In the genomic region with DNA sequence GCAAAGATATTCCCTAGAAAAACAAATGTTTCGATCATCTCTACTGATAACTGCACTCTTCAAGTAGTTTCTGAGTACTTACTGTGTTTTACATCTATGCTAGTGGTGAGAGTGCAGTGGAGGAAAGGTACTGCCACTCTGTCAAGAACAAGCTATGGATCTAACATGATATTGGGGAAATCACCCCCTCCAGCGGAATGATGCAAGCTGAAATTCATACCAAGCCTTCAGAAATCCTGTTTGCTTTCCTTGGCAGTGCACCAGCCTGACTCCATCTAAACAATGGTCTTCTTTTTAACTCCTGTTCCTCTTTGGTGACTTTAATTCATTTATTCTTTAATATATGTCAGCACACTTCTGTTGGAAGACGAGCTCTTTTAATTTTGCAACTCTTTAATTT, we compare ENCODE assay signal across 15 cellular contexts.
DNase-seq lines count a peak whose midpoint lies in the region; ATAC-seq, FAIRE-seq and TF ChIP-seq lines count a peak whose summit lies in the region.
"Had no signal": no experiment of that assay in that cellular context is flagged by ENCODE, and none has a peak within 500 bp of the region (broad histone marks: within the 10 kb centered on the region; RNA-seq: fewer than 3 reads in every experiment).

No MANE protein-coding gene starts in this region.

- H2AK5ac ChIP-seq in IMR-90 (ENCODE audit: low read depth, low read length) = no peak overlapping the region

- H3K9me3 ChIP-seq in A549 (no peaks in the 10 kb centered on the region), IMR-90 (ENCODE audit: control insufficient read depth, insufficient read depth, low read length) (no peaks in the 10 kb centered on the region)

- H3K56ac ChIP-seq in IMR-90 (ENCODE audit: extremely low read depth, insufficient read depth, low read length) = no peak overlapping the region

- H3K27me3 ChIP-seq in IMR-90 (ENCODE audit: control insufficient read depth, insufficient read depth, low read length) = no peaks in the 10 kb centered on the region

- intact Hi-C loops in IMR-90 (cut with micrococcal nuclease) = no loop called here
- intact Hi-C loops in head of caudate nucleus (cut with DNase I) = loop anchor here (10.0 kb wide), 2 partner anchors 83 to 233 kb away; no protein-coding TSS in a partner anchor
- intact Hi-C loops in activated CD8-positive, alpha-beta T cell treated with anti-CD3 and anti-CD28 coated beads for 36 hours (cut with micrococcal nuclease) = no loop called here

- TF ChIP-seq POLR2A in A549 (IDR thresholded peaks at IDR 0.05; ENCODE audit: low read length) (no peak), IMR-90 (IDR thresholded peaks at IDR 0.05; ENCODE audit: low read depth, low read length) (no peak)

- H3K79me1 ChIP-seq in IMR-90 (ENCODE audit: low read depth in 1 of 2, low read length in 2 of 2) = no peaks in the 10 kb centered on the region

- no peaks in the 10 kb centered on the region for H3K36me3 Mint-ChIP-seq in activated CD8-positive, alpha-beta T cell treated with anti-CD3 and anti-CD28 coated beads for 36 hours (ENCODE audit: low read depth)

- CTCF ChIA-PET in A549 (lab: Yijun Ruan, JAX) (no interaction called here), IMR-90 (lab: Yijun Ruan, JAX) (no interaction called here)
- CTCF ChIA-PET in activated CD8-positive, alpha-beta T cell treated with anti-CD3 and anti-CD28 coated beads for 36 hours (lab: Charles Lee) = interaction anchor here (0.6 kb wide), 1 partner anchor 908 kb away, joined by 3 read pairs; no protein-coding TSS in a partner anchor

- peak overlapping the region; percentile 82 for H3K4me2 ChIP-seq in A549
- H3K4me2 ChIP-seq in IMR-90 (ENCODE audit: low read depth, low read length) = no peak overlapping the region
- H3K4me2 ChIP-seq: KMS-11 had no signal

- H3K23ac ChIP-seq in IMR-90 (ENCODE audit: low read depth, low read length) = no peak overlapping the region

- H3K4me3 ChIP-seq in A549 = 0 out of 3 replicates have a peak overlapping the region, but pooled peaks have one; percentile 8
- no peak overlapping the region for H3K4me3 ChIP-seq in IMR-90 (ENCODE audit: insufficient read depth, low read depth, low read length)
- no peak overlapping the region for H3K4me3 ChIP-seq in astrocyte of the spinal cord (ENCODE audit: low read depth, low read length)
- H3K4me3 ChIP-seq: lung had no signal

- TF ChIP-seq EP300 in A549 (IDR thresholded peaks at IDR 0.05) = no peak

- H3K27ac Mint-ChIP-seq in activated CD8-positive, alpha-beta T cell treated with anti-CD3 and anti-CD28 coated beads for 36 hours = no peak overlapping the region
- H3K27ac Mint-ChIP-seq: HFFc6 had no signal

- BruUV-seq in IMR-90 (replicated peaks; lab: Mats Ljungman, UMichigan) = no TSS peak

- peaks cover 2% of the 10 kb centered on the region for H3K4me1 Mint-ChIP-seq in activated CD8-positive, alpha-beta T cell treated with anti-CD3 and anti-CD28 coated beads for 36 hours (ENCODE audit: low read depth)

- H2BK15ac ChIP-seq in IMR-90 (ENCODE audit: low read depth, low read length) = no peak overlapping the region

- no peaks in the 10 kb centered on the region for H3K36me3 ChIP-seq in IMR-90 (ENCODE audit: control insufficient read depth, insufficient read depth, low read length)

- 22% methylated on average over 3 of the region's 3 CpGs for WGBS in A549 (ENCODE audit: missing lambda C conversion rate)
- no CpG with 5 or more reads among the region's 3 CpGs for WGBS in IMR-90 (ENCODE audit: extremely low coverage in 2 of 2, insufficient read length in 1 of 2), 2 experiments

- TF ChIP-seq RAD21 in A549 (conservative IDR thresholded peaks at IDR 0.05 in 1 of 2, IDR thresholded peaks at IDR 0.05 in 1 of 2) (peak; percentile 39 to 48; a peak in 4 of 5 replicates), IMR-90 (IDR thresholded peaks at IDR 0.05; ENCODE audit: low read length) (no peak)

- no peak overlapping the region for H2AK9ac ChIP-seq in IMR-90 (replicated peaks; ENCODE audit: low read depth, low read length, poor library complexity)

- TF ChIP-seq CTCF in A549 (IDR thresholded peaks at IDR 0.05) (no peak), IMR-90 (conservative IDR thresholded peaks at IDR 0.05; ENCODE audit: low read depth, low read length) (no peak), astrocyte of the spinal cord (IDR thresholded peaks at IDR 0.05; ENCODE audit: low read depth, low read length) (no peak)
- no peak for TF ChIP-seq CTCF in activated CD8-positive, alpha-beta T cell treated with anti-CD3 and anti-CD28 coated beads for 36 hours (IDR thresholded peaks at IDR 0.05)

- H3K9me1 ChIP-seq in IMR-90 (ENCODE audit: insufficient read depth, low read length) = 0 out of 2 replicates have a peak, but pooled peaks cover 4% of the 10 kb centered on the region

- H3K9ac ChIP-seq in IMR-90 (ENCODE audit: low read depth, low read length) = no peak overlapping the region
- H3K9ac ChIP-seq: KMS-11 had no signal

- DNase-seq in A549 (ENCODE audit: low read depth in 1 of 2, low spot score in 1 of 2) (peak in 1 of 2 experiments; percentile 75), IMR-90 (peak; percentile 73), astrocyte of the spinal cord (ENCODE audit: low read depth, low spot score) (peak; percentile 74), head of caudate nucleus (peak in 39 of 42 donors; percentile 11 to 87 (median 59))
- DNase-seq in activated CD8-positive, alpha-beta T cell treated with anti-CD3 and anti-CD28 coated beads for 36 hours = no peak
- DNase-seq: activated CD8-positive, alpha-beta memory T cell treated with anti-CD3 and anti-CD28 coated beads, Interleukin-2, amount 50 U/mL, for 4 hours; DMS79 treated with DMSO at 0.1 percent for 48 hours; effector memory CD4-positive, alpha-beta T cell; HFFc6; stimulated activated CD4-positive, alpha-beta T cell treated with anti-CD3 and anti-CD28 coated beads, Interleukin-1b, Interleukin-23, amount 100 ng/mL, for 48 hours had no signal

- H4K20me1 ChIP-seq in IMR-90 (ENCODE audit: insufficient read depth, low read length) = no peaks in the 10 kb centered on the region

- H3K4ac ChIP-seq in IMR-90 (ENCODE audit: low read depth, low read length) = no peak overlapping the region

- H2BK5ac ChIP-seq in IMR-90 (ENCODE audit: low read depth, low read length, poor library complexity, severe bottlenecking) = no peak overlapping the region

- in situ Hi-C loops in IMR-90 (cut with MboI; ENCODE audit: low sequenced_read_pairs) = no loop called here
- in situ Hi-C loops in astrocyte of the spinal cord (cut with HindIII; ENCODE audit: low sequenced_read_pairs) = no loop called here

- no peak overlapping the region for H4K5ac ChIP-seq in IMR-90 (ENCODE audit: low read depth, low read length)

- H2AFZ ChIP-seq in IMR-90 (replicated peaks; ENCODE audit: low read length, poor library complexity) = no peak overlapping the region

- no peak overlapping the region for H4K91ac ChIP-seq in IMR-90 (ENCODE audit: insufficient read depth, low read depth, low read length)

- POLR2A ChIA-PET in A549 (lab: Yijun Ruan, JAX) (no interaction called here), IMR-90 (lab: Charles Lee; ENCODE audit: unreplicated experiment) (interaction anchor here (0.6 kb wide), 1 partner anchor 333 kb away, joined by 9 read pairs; no protein-coding TSS in a partner anchor)
- POLR2A ChIA-PET in activated CD8-positive, alpha-beta T cell treated with anti-CD3 and anti-CD28 coated beads for 36 hours (lab: Charles Lee) = no interaction called here

- H3K27ac ChIP-seq in A549 (peak overlapping the region; percentile 79 to 80), IMR-90 (ENCODE audit: insufficient read depth, low read length) (no peak overlapping the region)
- H3K27ac ChIP-seq: KMS-11 had no signal

- H2BK120ac ChIP-seq in IMR-90 (ENCODE audit: low read depth, low read length) = no peak overlapping the region

- H3K9me3 Mint-ChIP-seq in activated CD8-positive, alpha-beta T cell treated with anti-CD3 and anti-CD28 coated beads for 36 hours = peaks cover 2% of the 10 kb centered on the region
- H3K9me3 Mint-ChIP-seq: HFFc6 had no signal

- H3K18ac ChIP-seq in IMR-90 (ENCODE audit: low read depth, low read length) = no peak overlapping the region

- peaks cover 44% of the 10 kb centered on the region for H3K4me1 ChIP-seq in A549
- H3K4me1 ChIP-seq in IMR-90 (ENCODE audit: control insufficient read depth, insufficient read depth, low read length) = 0 out of 2 replicates have a peak, but pooled peaks cover 1% of the 10 kb centered on the region

- dilution Hi-C loops in IMR-90 (cut with HindIII; ENCODE audit: low sequenced_read_pairs, unreplicated experiment) = no loop called here

- no peak overlapping the region for H3K4me3 Mint-ChIP-seq in activated CD8-positive, alpha-beta T cell treated with anti-CD3 and anti-CD28 coated beads for 36 hours
- H3K4me3 Mint-ChIP-seq: HFFc6 had no signal

- no peak for FAIRE-seq in A549 (lab: Jason Lieb, UNC)

- no peaks in the 10 kb centered on the region for H3K27me3 Mint-ChIP-seq in activated CD8-positive, alpha-beta T cell treated with anti-CD3 and anti-CD28 coated beads for 36 hours

- no peak overlapping the region for H3K14ac ChIP-seq in IMR-90 (replicated peaks; ENCODE audit: low read depth, low read length)

- H2BK20ac ChIP-seq in IMR-90 (ENCODE audit: low read depth, low read length) = no peak overlapping the region

- ATAC-seq in A549 = peak in 1 of 2 experiments; percentile 25; a peak in 2 of 6 replicates
- ATAC-seq in IMR-90 (ENCODE audit: low read depth) = peak; percentile 13; the same call in 1 of the 2 replicates
- no peak for ATAC-seq in activated CD8-positive, alpha-beta T cell treated with anti-CD3 and anti-CD28 coated beads for 36 hours
- no peak for ATAC-seq in GM18858 (IDR thresholded peaks at IDR 0.05; ENCODE audit: unreplicated experiment)
- ATAC-seq in HG03139 (IDR thresholded peaks at IDR 0.05; ENCODE audit: unreplicated experiment) = no peak
- ATAC-seq in HG03571 (IDR thresholded peaks at IDR 0.05; ENCODE audit: unreplicated experiment) = no peak

- no peak overlapping the region for H4K8ac ChIP-seq in IMR-90 (ENCODE audit: low read depth in 2 of 2, low read length in 2 of 2)

TF ChIP-seq in A549, 52 proteins besides CTCF, POLR2A, EP300 and RAD21:
- no peak for TF ChIP-seq FOSL2 (IDR thresholded peaks at IDR 0.05)
- no peak for TF ChIP-seq FOSL2 (CRISPR knock-in tag; IDR thresholded peaks at IDR 0.05)
- TF ChIP-seq CEBPB (IDR thresholded peaks at IDR 0.05) = peak in 1 of 2 experiments; percentile 73; a peak in 2 of 4 replicates
- TF ChIP-seq SMC3 (IDR thresholded peaks at IDR 0.05) = peak; percentile 21; the same call in 2 of the 3 replicates

TF ChIP-seq in IMR-90, 13 proteins besides CTCF, POLR2A, EP300 and RAD21 (continues in another document):
- TF ChIP-seq SMC3 (IDR thresholded peaks at IDR 0.05; ENCODE audit: low read depth, low read length) = no peak
- TF ChIP-seq, protein P1, sequence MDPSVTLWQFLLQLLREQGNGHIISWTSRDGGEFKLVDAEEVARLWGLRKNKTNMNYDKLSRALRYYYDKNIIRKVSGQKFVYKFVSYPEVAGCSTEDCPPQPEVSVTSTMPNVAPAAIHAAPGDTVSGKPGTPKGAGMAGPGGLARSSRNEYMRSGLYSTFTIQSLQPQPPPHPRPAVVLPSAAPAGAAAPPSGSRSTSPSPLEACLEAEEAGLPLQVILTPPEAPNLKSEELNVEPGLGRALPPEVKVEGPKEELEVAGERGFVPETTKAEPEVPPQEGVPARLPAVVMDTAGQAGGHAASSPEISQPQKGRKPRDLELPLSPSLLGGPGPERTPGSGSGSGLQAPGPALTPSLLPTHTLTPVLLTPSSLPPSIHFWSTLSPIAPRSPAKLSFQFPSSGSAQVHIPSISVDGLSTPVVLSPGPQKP (IDR thresholded peaks at IDR 0.05; ENCODE audit: borderline replicate concordance, low read depth, low read length) = no peak
